ENCODE assay signal across 8 cellular contexts in the genomic region with DNA sequence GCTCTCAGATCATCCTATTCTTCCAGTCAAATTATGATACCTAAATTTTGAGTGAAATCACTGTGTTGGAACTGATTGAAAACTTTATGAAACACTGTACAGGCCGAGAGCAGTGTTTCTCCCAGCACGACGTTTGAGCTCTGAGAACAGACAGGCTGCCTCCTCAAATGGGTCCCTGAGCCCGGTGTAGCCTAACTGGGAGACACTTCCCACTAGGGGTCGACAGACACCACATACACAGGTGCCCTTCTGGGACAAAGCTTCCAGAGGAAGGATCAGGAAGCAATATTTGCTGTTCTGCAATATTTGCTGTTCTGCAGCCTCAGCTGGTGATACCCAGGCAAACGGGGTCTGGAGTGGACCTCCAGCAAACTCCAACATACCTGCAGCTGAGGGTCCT.
DNase-seq lines count a peak whose midpoint lies in the region; ATAC-seq, FAIRE-seq and TF ChIP-seq lines count a peak whose summit lies in the region.
"Not testable (repeated sequence)": the region's sequence is repeated elsewhere in the genome, so short reads cannot be mapped to it uniquely, and the experiment has no call there.

No MANE protein-coding gene starts in this region.

- not testable (repeated sequence) for H3K27ac ChIP-seq in A549; OCI-LY7 (ENCODE audit: low read depth, low read length, poor library complexity, severe bottlenecking); prostate gland

- not testable (repeated sequence) for H3K36me3 ChIP-seq in OCI-LY7 (ENCODE audit: insufficient read depth, low read length); kidney epithelial cell (ENCODE audit: control insufficient read depth, insufficient read depth, low read length); prostate gland

- not testable (repeated sequence) for TF ChIP-seq CTCF in A549 (IDR thresholded peaks at IDR 0.05)
- TF ChIP-seq CTCF in OCI-LY7 (conservative IDR thresholded peaks at IDR 0.05; ENCODE audit: low read length) = 0 out of 2 replicates have a peak, but pooled peaks have one; percentile 25
- peak; percentile 37 for TF ChIP-seq CTCF in astrocyte of the cerebellum (IDR thresholded peaks at IDR 0.05; ENCODE audit: low read depth, low read length, missing control alignments)
- TF ChIP-seq CTCF in fibroblast of mammary gland (conservative IDR thresholded peaks at IDR 0.05; ENCODE audit: control insufficient read depth, insufficient read depth, low read depth, low read length) = peak; percentile 48
- peak; percentile 6 for TF ChIP-seq CTCF in kidney epithelial cell (IDR thresholded peaks at IDR 0.05; ENCODE audit: insufficient read depth, low read length, poor library complexity, severe bottlenecking)
- peak in 3 of 4 experiments; percentile 39 to 67 (median 44) for TF ChIP-seq CTCF in prostate gland (IDR thresholded peaks at IDR 0.05)

- DNase-seq in A549 (ENCODE audit: low read depth in 1 of 2, low spot score in 1 of 2) = peak in 1 of 2 experiments; percentile 48
- peak; percentile 32 for DNase-seq in EL
- DNase-seq in LoVo (ENCODE audit: low spot score) = peak; percentile 15
- DNase-seq in OCI-LY7 (ENCODE audit: low spot score); astrocyte of the cerebellum (ENCODE audit: low read depth); kidney epithelial cell (ENCODE audit: low read depth): not testable (repeated sequence)
- peak; percentile 40 for DNase-seq in fibroblast of mammary gland (ENCODE audit: low read depth)
- peak; percentile 36 for DNase-seq in prostate gland (ENCODE audit: low spot score)

- TF ChIP-seq RAD21 in A549 (conservative IDR thresholded peaks at IDR 0.05 in 1 of 2, IDR thresholded peaks at IDR 0.05 in 1 of 2) = peak; percentile 53 to 68

- not testable (repeated sequence) for H3K79me2 ChIP-seq in OCI-LY7 (ENCODE audit: insufficient read depth, low read depth, low read length)

- FAIRE-seq in A549 (lab: Jason Lieb, UNC) = not testable (repeated sequence)

- not testable (repeated sequence) for BruUV-seq in OCI-LY7 (replicated peaks; lab: Mats Ljungman, UMichigan)

- peak in 1 of 2 experiments; percentile 77; a peak in 3 of 6 replicates for ATAC-seq in A549

- CTCF ChIA-PET in A549 (lab: Yijun Ruan, JAX) = interaction anchor here (0.6 to 1.2 kb wide), 7 partner anchors 13 to 901 kb away, joined by 3 to 7 read pairs (median 3); no protein-coding TSS in a partner anchor
- CTCF ChIA-PET in OCI-LY7 (lab: Charles Lee; ENCODE audit: unreplicated experiment) = not testable (repeated sequence)

- H3K27me3 ChIP-seq in kidney epithelial cell (ENCODE audit: control insufficient read depth, insufficient read depth, low read length); prostate gland (replicated peaks; ENCODE audit: insufficient read depth): not testable (repeated sequence)

- not testable (repeated sequence) for H4K20me1 ChIP-seq in OCI-LY7 (ENCODE audit: insufficient read depth, low read length)

- not testable (repeated sequence) for TF ChIP-seq POLR2A in A549 (IDR thresholded peaks at IDR 0.05; ENCODE audit: low read length); prostate gland (IDR thresholded peaks at IDR 0.05)

- not testable (repeated sequence) for TF ChIP-seq EP300 in A549 (IDR thresholded peaks at IDR 0.05)

- not testable (repeated sequence) for H3K4me1 ChIP-seq in A549; OCI-LY7 (ENCODE audit: insufficient read depth, low read length, poor library complexity, severe bottlenecking); prostate gland (replicated peaks)

- not testable (repeated sequence) for H3K9me3 ChIP-seq in A549; OCI-LY7 (ENCODE audit: low read length); prostate gland

- 24% methylated on average over 4 of the region's 6 CpGs for WGBS in A549 (ENCODE audit: missing lambda C conversion rate)
- WGBS in prostate gland = 66% methylated on average over 6 of the region's 6 CpGs

- not testable (repeated sequence) for H3K4me2 ChIP-seq in A549; OCI-LY7 (ENCODE audit: low read length)

- intact Hi-C loops in OCI-LY7 (cut with micrococcal nuclease; ENCODE audit: unreplicated experiment) = not testable (repeated sequence)
- intact Hi-C loops in prostate gland (cut with DNase I) = loop anchor here (10.0 kb wide), 1 partner anchor 908 kb away; no protein-coding TSS in a partner anchor

- not testable (repeated sequence) for H3K4me3 ChIP-seq in A549; OCI-LY7 (ENCODE audit: low read depth, low read length, poor library complexity, severe bottlenecking); astrocyte of the cerebellum (ENCODE audit: low read depth, low read length); fibroblast of mammary gland (ENCODE audit: control insufficient read depth, low read depth, low read length); kidney epithelial cell (ENCODE audit: low read depth, low read length); prostate gland

- POLR2A ChIA-PET in A549 (lab: Yijun Ruan, JAX); OCI-LY7 (lab: Charles Lee): not testable (repeated sequence)

- not testable (repeated sequence) for H3K9me2 ChIP-seq in OCI-LY7 (ENCODE audit: insufficient read depth, low read length)

- not testable (repeated sequence) for H2AFZ ChIP-seq in OCI-LY7 (ENCODE audit: low read length)

- in situ Hi-C loops in astrocyte of the cerebellum (cut with HindIII; ENCODE audit: low sequenced_read_pairs) = not testable (repeated sequence)

TF ChIP-seq in A549, 52 proteins besides CTCF, POLR2A, EP300 and RAD21:
- peak; percentile 31; the same call in 2 of the 3 replicates for TF ChIP-seq SMC3 (IDR thresholded peaks at IDR 0.05)
